Comparison of ENCODE assay signal across 8 cellular contexts in genomic region chr1:28509705-28510349, GRCh38. TPM values are rescaled to one million over a fixed set of nuclear protein-coding genes. Genes with fewer than 3 reads are reported as not detected.
DNase-seq lines count a peak whose midpoint lies in the region; ATAC-seq and TF ChIP-seq lines count a peak whose summit lies in the region.

No MANE protein-coding gene starts in this region.

- no peak for TF ChIP-seq CTCF in esophagus muscularis mucosa (IDR thresholded peaks at IDR 0.05)

- H3K36me3 ChIP-seq in esophagus muscularis mucosa = peaks cover 46 to 73% (median 70%) of the 10 kb centered on the region in 4 donors

- no peak for TF ChIP-seq EP300 in esophagus muscularis mucosa (IDR thresholded peaks at IDR 0.05)

- 63% methylated on average over 4 of the region's 8 CpGs for WGBS in esophagus muscularis mucosa

- ATAC-seq in GM21717 (IDR thresholded peaks at IDR 0.05; ENCODE audit: unreplicated experiment) (no peak), GM18861 (IDR thresholded peaks at IDR 0.05; ENCODE audit: unreplicated experiment) (no peak)

- peak; percentile 47 for DNase-seq in HK-2 (ENCODE audit: unreplicated experiment)
- DNase-seq in activated CD4-positive, alpha-beta T cell treated with anti-CD3 and anti-CD28 coated beads for 48 hours = peak; percentile 56
- no peak for DNase-seq in esophagus muscularis mucosa (ENCODE audit: extremely low spot score)
- DNase-seq in stimulated activated CD4-positive, alpha-beta T cell treated with anti-CD3 and anti-CD28 coated beads, Interleukin-15, amount 100 ng/mL, for 24 hours = peak; percentile 52
- no peak for DNase-seq in amygdala (lab: John Stamatoyannopoulos, UW)
- no peak for DNase-seq in NCI-H345 treated with DMSO at 0.1 percent for 48 hours (lab: John Stamatoyannopoulos, UW; ENCODE audit: unreplicated experiment)

- peaks cover 32 to 75% (median 56%) of the 10 kb centered on the region in 4 donors for H3K4me1 ChIP-seq in esophagus muscularis mucosa

- peak overlapping the region in 1 of 4 donors; percentile 64 for H3K4me3 ChIP-seq in esophagus muscularis mucosa

- no peaks in the 10 kb centered on the region for H3K9me3 ChIP-seq in esophagus muscularis mucosa

- no peaks in the 10 kb centered on the region for H3K27me3 ChIP-seq in esophagus muscularis mucosa

- intact Hi-C loops in esophagus muscularis mucosa (cut with DNase I) = loop anchor here (5.0 kb wide), 1 partner anchor 227 kb away; the partner anchor contains the start of gene YTHDF2

- TF ChIP-seq POLR2A in esophagus muscularis mucosa (IDR thresholded peaks at IDR 0.05; ENCODE audit: low read depth) = no peak

- H3K27ac ChIP-seq in esophagus muscularis mucosa (replicated peaks in 1 of 4) = peak overlapping the region in 3 of 4 donors; percentile 6 to 86 (median 59)

RNA-seq across cellular contexts. Expression of gene RCC1, which starts 4.0 kb away (rescaled TPM):
- 10 to 100 TPM in 2 of 4 donors, 1 to 10 TPM in 2; 8.3 to 17.1 (median 11.3) TPM for total RNA-seq in esophagus muscularis mucosa

RNA-seq across cellular contexts. Expression of gene TRNAU1AP, which starts 43.1 kb away (rescaled TPM):
- 10 to 100 TPM; 19.4 to 34.1 (median 23.2) TPM for total RNA-seq in esophagus muscularis mucosa

Comparison
In these comparisons a context has a peak if more than half of its experiments do, and no peak if none do; other contexts are left out.
1. DNase-seq: peak in HK-2 (single experiment), activated CD4-positive, alpha-beta T cell treated with anti-CD3 and anti-CD28 coated beads for 48 hours (single experiment) and stimulated activated CD4-positive, alpha-beta T cell treated with anti-CD3 and anti-CD28 coated beads, Interleukin-15, amount 100 ng/mL, for 24 hours (single experiment); none in esophagus muscularis mucosa (single experiment), amygdala (0 of 56) and NCI-H345 treated with DMSO at 0.1 percent for 48 hours (single experiment).